In genomic region chr13:41681587-41681986, GRCh38 we compare ENCODE assay signal across 22 cellular contexts.
"Had no signal": no experiment of that assay in that cellular context is flagged by ENCODE, and none has a peak within 500 bp of the region (broad histone marks: within the 10 kb centered on the region; RNA-seq: fewer than 3 reads in every experiment).

No MANE protein-coding gene starts in this region.

- FAIRE-seq: HTR-8/SVneo had no signal

- H3K4me2 ChIP-seq: SK-N-SH had no signal

- ATAC-seq: Panc1, PC-3, T-cell had no signal

- H3K9ac ChIP-seq: SK-N-SH had no signal

- DNase-seq: KBM-7, NCI-H1092, NCI-H1105 treated with DMSO at 0.1 percent for 48 hours, NCI-H1417 treated with DMSO at 0.1 percent for 48 hours, NCI-H187, NCI-H2029, NCI-H2081 treated with DMSO at 0.1 percent for 48 hours, NCI-H2171, NCI-H226, NCI-H446, NCI-H510A, NCI-H524 treated with DMSO at 0.1 percent for 48 hours, NCI-H774, PC-3, SHP77, SK-N-SH, SW 1271, T-cell had no signal

- H3K27ac ChIP-seq: HL-60, RWPE1 had no signal

- H3K9me3 ChIP-seq: SK-N-SH had no signal
